8 cellular contexts compared by ENCODE assay signal in genomic region chr17:7250655-7251329, GRCh38. TPM values are rescaled to one million over a fixed set of nuclear protein-coding genes. Genes with fewer than 3 reads are reported as not detected.
DNase-seq lines count a peak whose midpoint lies in the region; ATAC-seq and TF ChIP-seq lines count a peak whose summit lies in the region.

No MANE protein-coding gene starts in this region.

- DNase-seq in CD14-positive monocyte (ENCODE audit: low spot score) (no peak), MM.1S (no peak), ecto neural progenitor cell (ENCODE audit: low spot score) (peak; percentile 64), NCI-H510A treated with DMSO at 0.1 percent for 48 hours (lab: John Stamatoyannopoulos, UW) (no peak), SIG-M5 (lab: John Stamatoyannopoulos, UW) (no peak)

- no peaks in the 10 kb centered on the region for H4K20me1 ChIP-seq in MM.1S (ENCODE audit: insufficient read depth, low read length)

- H3K36me3 ChIP-seq in MM.1S (replicated peaks; ENCODE audit: insufficient read depth, low read length), result 0 out of 2 replicates have a peak, but pooled peaks cover 6% of the 10 kb centered on the region

- no peaks in the 10 kb centered on the region for H3K27me3 Mint-ChIP-seq in CD14-positive monocyte (ENCODE audit: low read depth in 3 of 3)
- no peaks in the 10 kb centered on the region for H3K27me3 Mint-ChIP-seq in nephron (ENCODE audit: low read depth)

- H3K9ac ChIP-seq in MM.1S (ENCODE audit: low read length), result peak overlapping the region; percentile 99

- intact Hi-C loops in CD14-positive monocyte (cut with micrococcal nuclease), result loop anchor here (1.0 to 10.0 kb wide), 5 partner anchors 8 to 314 kb away; partner anchors contain the start of genes ACADVL (in 1 of the 2), DLG4 (in 1 of the 2), EIF5A (in 1 of the 2) and GABARAP (in 1 of the 2)

- H3K27me3 ChIP-seq in MM.1S (replicated peaks; ENCODE audit: insufficient read depth, low read length), result no peaks in the 10 kb centered on the region

- peaks cover 67% of the 10 kb centered on the region for H3K79me2 ChIP-seq in MM.1S (ENCODE audit: low read length)

- peak overlapping the region; percentile 71 for H3K4me3 ChIP-seq in MM.1S (ENCODE audit: low read length)

- H3K9me2 ChIP-seq in MM.1S (replicated peaks; ENCODE audit: insufficient read depth, low read length), result no peaks in the 10 kb centered on the region

- no peaks in the 10 kb centered on the region for H3K9me3 Mint-ChIP-seq in CD14-positive monocyte
- no peaks in the 10 kb centered on the region for H3K9me3 Mint-ChIP-seq in nephron

- peak overlapping the region; percentile 99; the same call in 1 of the 2 replicates for H3K27ac ChIP-seq in MM.1S (ENCODE audit: low read length)

- TF ChIP-seq CTCF in CD14-positive monocyte (IDR thresholded peaks at IDR 0.05) (no peak), MM.1S (IDR thresholded peaks at IDR 0.05; ENCODE audit: low read length) (no peak), nephron (IDR thresholded peaks at IDR 0.05; ENCODE audit: unreplicated experiment in 3 of 3) (no peak)

- peaks cover 31 to 39% of the 10 kb centered on the region in 2 donors for H3K36me3 Mint-ChIP-seq in CD14-positive monocyte
- peaks cover 37% of the 10 kb centered on the region for H3K36me3 Mint-ChIP-seq in nephron (ENCODE audit: low read depth)

- no peaks in the 10 kb centered on the region for H3K9me3 ChIP-seq in MM.1S (replicated peaks; ENCODE audit: insufficient read depth, low read length)

- H3K4me1 Mint-ChIP-seq in CD14-positive monocyte (peaks cover 34% of the 10 kb centered on the region), nephron (peaks cover 40% of the 10 kb centered on the region)

- peaks cover 18% of the 10 kb centered on the region for H3K4me1 ChIP-seq in MM.1S (ENCODE audit: low read length)

- H3K27ac Mint-ChIP-seq in CD14-positive monocyte, result peak overlapping the region; percentile 90 to 100 (median 95)
- H3K27ac Mint-ChIP-seq in nephron, result peak overlapping the region; percentile 95 to 98 (median 97)

- H3F3A ChIP-seq in MM.1S (ENCODE audit: insufficient read depth, low read length), result peaks cover 8% of the 10 kb centered on the region

- H3K4me3 Mint-ChIP-seq in CD14-positive monocyte, result peak overlapping the region; percentile 90 to 93
- H3K4me3 Mint-ChIP-seq in nephron, result peak overlapping the region; percentile 87 to 100 (median 98)

- peak overlapping the region; percentile 72 for H3K4me2 ChIP-seq in MM.1S (ENCODE audit: low read depth, low read length)

- no peak for ATAC-seq in GM21447 (IDR thresholded peaks at IDR 0.05; ENCODE audit: unreplicated experiment)
- no peak for ATAC-seq in HG03196 (IDR thresholded peaks at IDR 0.05; ENCODE audit: unreplicated experiment)

- no peak overlapping the region for H2AFZ ChIP-seq in MM.1S (ENCODE audit: low read length)

RNA-seq across cellular contexts. Expression of gene CTDNEP1, which starts 0.7 kb away (rescaled TPM):
- 10 to 100 TPM; 29.5 to 38.3 TPM for polyA plus RNA-seq in CD14-positive monocyte

RNA-seq across cellular contexts. Expression of gene ELP5, which starts 1.2 kb away (rescaled TPM):
- 10 to 100 TPM; 44.1 to 49.5 TPM for polyA plus RNA-seq in CD14-positive monocyte

RNA-seq across cellular contexts. Expression of gene GABARAP, which starts 8.5 kb away (rescaled TPM):
- polyA plus RNA-seq in CD14-positive monocyte, result 1,000 to 10,000 TPM; 2,814 to 2,937 TPM

RNA-seq across cellular contexts. Expression of gene CLDN7, which starts 11.5 kb away (rescaled TPM):
- polyA plus RNA-seq in CD14-positive monocyte, result 1 to 10 TPM in 1 of 2 donors, under 1 TPM in 1; 0.49 to 2.1 TPM

RNA-seq across cellular contexts. Expression of gene PHF23, which starts 11.5 kb away (rescaled TPM):
- polyA plus RNA-seq in CD14-positive monocyte, result 10 to 100 TPM; 12.0 to 12.9 TPM
